In genomic region chr11:34519595-34520235, GRCh38 we compare ENCODE assay signal across 32 cellular contexts. TPM values are rescaled to one million over a fixed set of nuclear protein-coding genes. Genes with fewer than 3 reads are reported as not detected.
"Had no signal": no experiment of that assay in that cellular context is flagged by ENCODE, and none has a peak within 500 bp of the region (broad histone marks: within the 10 kb centered on the region; RNA-seq: fewer than 3 reads in every experiment).

No MANE protein-coding gene starts in this region.

- FAIRE-seq: endothelial cell of umbilical vein, frontal cortex, keratinocyte, pancreas had no signal

- ATAC-seq: left lobe of liver; natural killer cell treated with Interleukin-12 subunit alpha and Interleukin-12 subunit beta and Interleukin-15 and Interleukin-18, amount 100 ng/mL, for 72 hours; pancreas; sciatic nerve; stimulated activated naive CD8-positive, alpha-beta T cell treated with anti-CD3 and anti-CD28 coated beads, Interleukin-15, amount 100 ng/mL, for 72 hours; upper lobe of right lung had no signal

- H3K27ac ChIP-seq: coronary artery, neutrophil, pancreas, suprapubic skin, transverse colon, upper lobe of right lung, vagina had no signal

- H3K4me1 ChIP-seq: pancreas, suprapubic skin, transverse colon, upper lobe of right lung, vagina had no signal

- H3K27me3 ChIP-seq: pancreas, suprapubic skin, transverse colon, vagina had no signal

- H3K4me2 ChIP-seq: smooth muscle cell had no signal

- H3K9me3 ChIP-seq: neutrophil, pancreas, suprapubic skin, transverse colon, upper lobe of right lung, vagina had no signal

- H3K36me3 ChIP-seq: neutrophil, pancreas, suprapubic skin, transverse colon, upper lobe of right lung, vagina had no signal

- H3K4me3 ChIP-seq: coronary artery, lung, pancreas, smooth muscle cell, suprapubic skin, transverse colon, upper lobe of right lung, vagina had no signal

- DNase-seq: dermis blood vessel endothelial cell; effector memory CD4-positive, alpha-beta T cell; erythroblast; head of caudate nucleus; pancreas; retina; stimulated activated CD4-positive, alpha-beta T cell treated with anti-CD3 and anti-CD28 coated beads, Interleukin-12 subunit alpha, Interleukin-12 subunit beta, amount 100 ng/mL, for 4 hours; stimulated activated CD4-positive, alpha-beta T cell treated with anti-CD3 and anti-CD28 coated beads, Interleukin-1b, Interleukin-23, amount 100 ng/mL, for 48 hours; stimulated activated CD4-positive, alpha-beta T cell treated with anti-CD3 and anti-CD28 coated beads, Interleukin-4, amount 100 ng/mL, for 1 hour; stimulated activated CD8-positive, alpha-beta memory T cell treated with anti-CD3 and anti-CD28 coated beads, Interleukin-4, amount 100 ng/mL, for 48 hours; stimulated activated naive CD4-positive, alpha-beta T cell; stimulated activated naive CD8-positive, alpha-beta T cell treated with anti-CD3 and anti-CD28 coated beads, Interleukin-15, amount 100 ng/mL, for 72 hours; transverse colon; upper lobe of right lung had no signal

RNA-seq across cellular contexts. Expression of gene ELF5, which starts 6.1 kb away (rescaled TPM):
- total RNA-seq: dermis blood vessel endothelial cell; endothelial cell of umbilical vein; frontal cortex; glomerular endothelial cell; mononuclear cell; natural killer cell treated with Interleukin-12 subunit alpha and Interleukin-12 subunit beta and Interleukin-15 and Interleukin-18, amount 100 ng/mL, for 72 hours; neural crest cell; omental fat pad; posterior vena cava; pulmonary artery endothelial cell; sciatic nerve; transverse colon; vagina had no signal
